27 cellular contexts compared by ENCODE assay signal in genomic region chr6:156633291-156633690, GRCh38.
"Had no signal": no experiment of that assay in that cellular context is flagged by ENCODE, and none has a peak within 500 bp of the region (broad histone marks: within the 10 kb centered on the region; RNA-seq: fewer than 3 reads in every experiment).

No MANE protein-coding gene starts in this region.

- H3K4me3 Mint-ChIP-seq: activated naive CD4-positive, alpha-beta T cell treated with anti-CD3 and anti-CD28 coated beads, Interleukin-2, amount 10 ng/mL, durations not matched to agents 7 days and 5 days; endodermal cell; nephron; stimulated activated effector memory CD8-positive, alpha-beta T cell treated with anti-CD3 and anti-CD28 coated beads, Interleukin-12 subunit alpha, Interleukin-12 subunit beta, amount 100 ng/mL, for 72 hours had no signal

- H3K27ac Mint-ChIP-seq: endodermal cell; immature natural killer cell; stimulated activated effector memory CD8-positive, alpha-beta T cell treated with anti-CD3 and anti-CD28 coated beads, Interleukin-12 subunit alpha, Interleukin-12 subunit beta, amount 100 ng/mL, for 72 hours had no signal

- H3K9me3 ChIP-seq: heart left ventricle, lower lobe of right lung, neutrophil, prostate gland, stomach, thyroid gland, upper lobe of left lung had no signal

- H3K27me3 ChIP-seq: foreskin keratinocyte, heart left ventricle, neutrophil, stomach, thyroid gland, upper lobe of left lung had no signal

- H3K9me3 Mint-ChIP-seq: endodermal cell; immature natural killer cell; nephron; stimulated activated effector memory CD8-positive, alpha-beta T cell treated with anti-CD3 and anti-CD28 coated beads, Interleukin-12 subunit alpha, Interleukin-12 subunit beta, amount 100 ng/mL, for 72 hours had no signal

- H3K4me3 ChIP-seq: heart left ventricle, lower lobe of right lung, prostate gland, skin epidermis, stomach, thyroid gland, upper lobe of left lung had no signal

- H3K4me1 ChIP-seq: foreskin keratinocyte, lower lobe of right lung, prostate gland had no signal

- DNase-seq: activated CD4-positive, alpha-beta T cell treated with anti-CD3 and anti-CD28 coated beads for 4 hours; activated CD4-positive, alpha-beta T cell treated with anti-CD3 and anti-CD28 coated beads, Interleukin-2, amount 50 U/mL, for 48 hours; activated CD8-positive, alpha-beta memory T cell treated with anti-CD3 and anti-CD28 coated beads for 24 hours; activated gamma-delta T cell; activated naive CD4-positive, alpha-beta T cell treated with anti-CD3 and anti-CD28 coated beads, Interleukin-2, amount 10 ng/mL, durations not matched to agents 7 days and 5 days; amygdala; caudate nucleus; foreskin keratinocyte; heart left ventricle; hypothalamus; immature natural killer cell; kidney; lower lobe of right lung; mesenchymal stem cell; retina; stimulated activated CD4-positive, alpha-beta T cell treated with anti-CD3 and anti-CD28 coated beads, Interleukin-4, amount 100 ng/mL, for 24 hours; stomach; thyroid gland; upper lobe of left lung had no signal

- H3K36me3 Mint-ChIP-seq: activated naive CD4-positive, alpha-beta T cell treated with anti-CD3 and anti-CD28 coated beads, Interleukin-2, amount 10 ng/mL, durations not matched to agents 7 days and 5 days; immature natural killer cell; stimulated activated effector memory CD8-positive, alpha-beta T cell treated with anti-CD3 and anti-CD28 coated beads, Interleukin-12 subunit alpha, Interleukin-12 subunit beta, amount 100 ng/mL, for 72 hours had no signal

- H3K27ac ChIP-seq: foreskin keratinocyte, heart left ventricle, lower lobe of right lung, neutrophil, prostate gland, skin epidermis, stomach, upper lobe of left lung had no signal

- H3K36me3 ChIP-seq: heart left ventricle, lower lobe of right lung, neutrophil, prostate gland, stomach, thyroid gland, upper lobe of left lung had no signal

- H3K27me3 Mint-ChIP-seq: activated naive CD4-positive, alpha-beta T cell treated with anti-CD3 and anti-CD28 coated beads, Interleukin-2, amount 10 ng/mL, durations not matched to agents 7 days and 5 days had no signal

- ATAC-seq: esophagus mucosa; foreskin keratinocyte; heart left ventricle; lower lobe of right lung; sciatic nerve; stimulated activated effector memory CD8-positive, alpha-beta T cell treated with anti-CD3 and anti-CD28 coated beads, Interleukin-12 subunit alpha, Interleukin-12 subunit beta, amount 100 ng/mL, for 72 hours had no signal
